In genomic region chr11:100955318-100955717, GRCh38 we compare ENCODE assay signal across 34 cellular contexts.
"Had no signal": no experiment of that assay in that cellular context is flagged by ENCODE, and none has a peak within 500 bp of the region (broad histone marks: within the 10 kb centered on the region; RNA-seq: fewer than 3 reads in every experiment).

No MANE protein-coding gene starts in this region.

- H3K36me3 ChIP-seq: MG63 had no signal

- H3K27me3 ChIP-seq: MG63 had no signal

- DNase-seq: Karpas-422, Kasumi-1, MG63, MM.1S, MV-4-11, NCI-H1048, NCI-H1092, NCI-H1092 treated with DMSO at 0.1 percent for 48 hours, NCI-H1105, NCI-H1105 treated with DMSO at 0.1 percent for 48 hours, NCI-H1417, NCI-H1417 treated with DMSO at 0.1 percent for 48 hours, NCI-H1436, NCI-H1436 treated with DMSO at 0.1 percent for 48 hours, NCI-H146, NCI-H1694, NCI-H1694 treated with DMSO at 0.1 percent for 48 hours, NCI-H187, NCI-H187 treated with DMSO at 0.1 percent for 48 hours, NCI-H1930, NCI-H2029, NCI-H2029 treated with DMSO at 0.1 percent for 48 hours, NCI-H2081, NCI-H2081 treated with DMSO at 0.1 percent for 48 hours, NCI-H2107, NCI-H2171, NCI-H2171 treated with DMSO at 0.1 percent for 48 hours, NCI-H2227 treated with DMSO at 0.1 percent for 48 hours, NCI-H226, NCI-H345, NCI-H446, NCI-H446 treated with DMSO at 0.1 percent for 48 hours, NCI-H510A had no signal

- H3K9me3 ChIP-seq: MG63 had no signal

- H3K4me3 ChIP-seq: MG63 had no signal

- H3K4me2 ChIP-seq: KMS-11 had no signal

- H3K9ac ChIP-seq: KMS-11 had no signal

- H3K27ac ChIP-seq: KMS-11 had no signal
